1 cellular context compared by ENCODE assay signal in the genomic region with DNA sequence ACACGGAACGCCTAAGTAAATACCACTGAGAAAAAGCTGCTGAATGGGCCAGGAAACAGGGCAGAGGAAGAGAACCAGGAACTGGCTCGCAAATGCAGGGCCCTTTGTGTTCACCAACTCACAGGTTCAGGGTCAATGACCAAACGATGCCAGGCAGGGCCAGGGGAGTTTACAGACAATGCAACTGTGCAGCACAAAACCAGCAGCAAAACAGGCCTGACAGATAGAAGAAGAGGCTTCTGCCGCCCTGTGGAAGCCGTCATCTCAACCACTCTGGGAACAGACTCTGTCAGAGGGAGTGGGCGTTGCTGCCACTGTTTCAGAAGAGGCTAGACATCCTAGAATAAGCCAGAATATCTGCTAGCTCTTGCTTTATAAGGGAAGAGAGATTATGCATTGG.
TF ChIP-seq lines count a peak whose summit lies in the region.

No MANE protein-coding gene starts in this region.

TF ChIP-seq in HepG2, 621 proteins besides CTCF, POLR2A, EP300 and RAD21 (continued from another document):
- TF ChIP-seq, protein P1, sequence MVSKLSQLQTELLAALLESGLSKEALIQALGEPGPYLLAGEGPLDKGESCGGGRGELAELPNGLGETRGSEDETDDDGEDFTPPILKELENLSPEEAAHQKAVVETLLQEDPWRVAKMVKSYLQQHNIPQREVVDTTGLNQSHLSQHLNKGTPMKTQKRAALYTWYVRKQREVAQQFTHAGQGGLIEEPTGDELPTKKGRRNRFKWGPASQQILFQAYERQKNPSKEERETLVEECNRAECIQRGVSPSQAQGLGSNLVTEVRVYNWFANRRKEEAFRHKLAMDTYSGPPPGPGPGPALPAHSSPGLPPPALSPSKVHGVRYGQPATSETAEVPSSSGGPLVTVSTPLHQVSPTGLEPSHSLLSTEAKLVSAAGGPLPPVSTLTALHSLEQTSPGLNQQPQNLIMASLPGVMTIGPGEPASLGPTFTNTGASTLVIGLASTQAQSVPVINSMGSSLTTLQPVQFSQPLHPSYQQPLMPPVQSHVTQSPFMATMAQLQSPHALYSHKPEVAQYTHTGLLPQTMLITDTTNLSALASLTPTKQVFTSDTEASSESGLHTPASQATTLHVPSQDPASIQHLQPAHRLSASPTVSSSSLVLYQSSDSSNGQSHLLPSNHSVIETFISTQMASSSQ (IDR thresholded peaks at IDR 0.05; ENCODE audit: low read depth): no peak
- TF ChIP-seq, protein P1 (CRISPR knock-in tag; IDR thresholded peaks at IDR 0.05; ENCODE audit: borderline replicate concordance): no peak
- no peak for TF ChIP-seq MAF1 (CRISPR knock-in tag; IDR thresholded peaks at IDR 0.05; ENCODE audit: borderline replicate concordance)
- no peak for TF ChIP-seq ELF1 (CRISPR knock-in tag; IDR thresholded peaks at IDR 0.05)
- TF ChIP-seq ZNF674 (CRISPR knock-in tag; IDR thresholded peaks at IDR 0.05; ENCODE audit: low read depth): no peak
TF ChIP-seq in HepG2: peak in this region for 0.
